In genomic region chr20:35011589-35012226, GRCh38 we compare ENCODE assay signal across 21 cellular contexts. TPM values are rescaled to one million over a fixed set of nuclear protein-coding genes. Genes with fewer than 3 reads are reported as not detected.
DNase-seq lines count a peak whose midpoint lies in the region; ATAC-seq and TF ChIP-seq lines count a peak whose summit lies in the region.
"Had no signal": no experiment of that assay in that cellular context is flagged by ENCODE, and none has a peak within 500 bp of the region (broad histone marks: within the 10 kb centered on the region; RNA-seq: fewer than 3 reads in every experiment).

No MANE protein-coding gene starts in this region.

- H3K4me1 Mint-ChIP-seq in nephron progenitor cell (peaks cover 23% of the 10 kb centered on the region), type B pancreatic cell (ENCODE audit: unreplicated experiment) (peaks cover 22% of the 10 kb centered on the region)

- DNase-seq in left ventricle myocardium superior (peak; percentile 13), heart right ventricle (no peak), amniotic epithelial cell (ENCODE audit: low read depth) (peak; percentile 32), nephron progenitor cell (no peak), type B pancreatic cell (ENCODE audit: extremely low spot score, unreplicated experiment) (peak; percentile 55), NCI-H510A (lab: John Stamatoyannopoulos, UW) (no peak), SIG-M5 treated with dmso at 0.1 percent for 504 hours (lab: John Stamatoyannopoulos, UW; ENCODE audit: unreplicated experiment) (no peak), amygdala (lab: John Stamatoyannopoulos, UW) (no peak)
- DNase-seq: activated CD4-positive, alpha-beta T cell treated with anti-CD3 and anti-CD28 coated beads, Interleukin-2, amount 50 U/mL, for 48 hours; CD4-positive, alpha-beta T cell; DND-41; naive thymus-derived CD4-positive, alpha-beta T cell; NCI-H1417 treated with DMSO at 0.1 percent for 48 hours; NCI-H774; small intestine; stimulated activated CD4-positive, alpha-beta T cell treated with anti-CD3 and anti-CD28 coated beads, Interleukin-4, amount 100 ng/mL, for 1 hour; WERI-Rb-1 had no signal

- H3K27ac ChIP-seq in heart right ventricle = peak overlapping the region in 4 of 10 donors; percentile 0 to 23 (median 6)
- H3K27ac ChIP-seq: SJCRH30, WERI-Rb-1 had no signal

- no peak overlapping the region for H3K4me3 ChIP-seq in heart right ventricle
- H3K4me3 ChIP-seq: psoas muscle, SJCRH30 had no signal

- H3K9me3 ChIP-seq in heart right ventricle = no peaks in the 10 kb centered on the region
- H3K9me3 ChIP-seq: psoas muscle, SJCRH30 had no signal

- H3K27me3 Mint-ChIP-seq in nephron progenitor cell (ENCODE audit: low read depth, poor library complexity) (no peaks in the 10 kb centered on the region), type B pancreatic cell (no peaks in the 10 kb centered on the region)
- H3K27me3 Mint-ChIP-seq: CD4-positive, alpha-beta T cell; naive thymus-derived CD4-positive, alpha-beta T cell had no signal

- ATAC-seq in left ventricle myocardium superior (no peak), heart right ventricle (no peak)
- ATAC-seq: naive thymus-derived CD4-positive, alpha-beta T cell; psoas muscle had no signal

- no peak overlapping the region for H3K4me3 Mint-ChIP-seq in nephron progenitor cell
- no peak overlapping the region for H3K4me3 Mint-ChIP-seq in type B pancreatic cell
- H3K4me3 Mint-ChIP-seq: CD4-positive, alpha-beta T cell; naive thymus-derived CD4-positive, alpha-beta T cell; T-helper 1 cell treated with Interleukin-12 subunit alpha and Interleukin-12 subunit beta and Interleukin-4 antibody, amounts not matched to agents 30 μg/mL and 1 μg/mL, for 36 hours had no signal

- H3K4me1 ChIP-seq in heart right ventricle = peaks cover 0 to 46% (median 4%) of the 10 kb centered on the region in 9 donors

- peaks cover 82% of the 10 kb centered on the region for H3K36me3 Mint-ChIP-seq in nephron progenitor cell (ENCODE audit: low read depth)
- H3K36me3 Mint-ChIP-seq in type B pancreatic cell = peaks cover 42% of the 10 kb centered on the region

- TF ChIP-seq CTCF in heart right ventricle (IDR thresholded peaks at IDR 0.05) (no peak), nephron progenitor cell (IDR thresholded peaks at IDR 0.05) (no peak), type B pancreatic cell (conservative IDR thresholded peaks at IDR 0.05) (no peak)

- H3K36me3 ChIP-seq in heart right ventricle = peaks cover 2 to 100% (median 72%) of the 10 kb centered on the region in 9 donors

- intact Hi-C loops in left ventricle myocardium superior (cut with micrococcal nuclease) (no loop called here), heart right ventricle (cut with DNase I) (no loop called here)

- H3K27ac Mint-ChIP-seq in nephron progenitor cell = peak overlapping the region; percentile 90
- H3K27ac Mint-ChIP-seq in type B pancreatic cell = peak overlapping the region; percentile 19
- H3K27ac Mint-ChIP-seq: activated T-helper 2 cell treated with anti-CD3 and anti-CD28 coated beads, Interferon-gamma antibody, Interleukin-2, Interleukin-4, amounts not matched to agents 10 μg/mL and 5 μg/mL and 100 μg/mL, durations not matched to agents 14 hours and 24 hours and 36 hours; CD4-positive, alpha-beta T cell had no signal

- no peaks in the 10 kb centered on the region for H3K27me3 ChIP-seq in heart right ventricle
- H3K27me3 ChIP-seq: SJCRH30 had no signal

- H3K9me3 Mint-ChIP-seq in nephron progenitor cell (no peaks in the 10 kb centered on the region), type B pancreatic cell (no peaks in the 10 kb centered on the region)
- H3K9me3 Mint-ChIP-seq: activated T-helper 2 cell treated with anti-CD3 and anti-CD28 coated beads, Interferon-gamma antibody, Interleukin-2, Interleukin-4, amounts not matched to agents 10 μg/mL and 5 μg/mL and 100 μg/mL, durations not matched to agents 14 hours and 24 hours and 36 hours; CD4-positive, alpha-beta T cell; naive thymus-derived CD4-positive, alpha-beta T cell; T-helper 1 cell treated with Interleukin-12 subunit alpha and Interleukin-12 subunit beta and Interleukin-4 antibody, amounts not matched to agents 30 μg/mL and 1 μg/mL, for 36 hours had no signal

- WGBS in heart right ventricle, 2 donors = 47 to 57% methylated on average over 5 of the region's 5 CpGs

RNA-seq across cellular contexts. Expression of gene MYH7B, which starts 56.0 kb away (rescaled TPM):
- total RNA-seq in left ventricle myocardium superior (297 TPM), heart right ventricle (100 to 1,000 TPM; 117 to 318 (median 182) TPM), type B pancreatic cell (ENCODE audit: low replicate concordance) (0.50 and 1.2 TPM in 2 replicates)
- polyA plus RNA-seq in heart right ventricle = 100 to 1,000 TPM in 1 of 2 donors, 10 to 100 TPM in 1; 22.1 to 962 TPM

RNA-seq across cellular contexts. Expression of gene GSS, which starts 56.1 kb away (rescaled TPM):
- total RNA-seq in left ventricle myocardium superior (18.6 TPM), heart right ventricle (10 to 100 TPM; 20.0 to 33.2 (median 24.7) TPM), type B pancreatic cell (ENCODE audit: low replicate concordance) (43.3 and 66.4 TPM in 2 replicates)
- 10 to 100 TPM; 30.6 to 60.4 TPM for polyA plus RNA-seq in heart right ventricle

Comparison
In these comparisons a context has a peak if more than half of its experiments do, and no peak if none do; other contexts are left out.
1. DNase-seq: peak in left ventricle myocardium superior (single experiment), amniotic epithelial cell (single experiment) and type B pancreatic cell (single experiment); none in heart right ventricle (0 of 2), nephron progenitor cell (single experiment), NCI-H510A (single experiment), SIG-M5 treated with dmso at 0.1 percent for 504 hours (single experiment) and amygdala (0 of 56).
2. RNA of gene MYH7B, which starts 56.0 kb away (total RNA-seq): 297 TPM in left ventricle myocardium superior (single experiment) and 117 to 318 TPM in heart right ventricle; 0.50 to 1.2 TPM in type B pancreatic cell; every median in the first group is over 10 times any median in the second.